In the genomic region with DNA sequence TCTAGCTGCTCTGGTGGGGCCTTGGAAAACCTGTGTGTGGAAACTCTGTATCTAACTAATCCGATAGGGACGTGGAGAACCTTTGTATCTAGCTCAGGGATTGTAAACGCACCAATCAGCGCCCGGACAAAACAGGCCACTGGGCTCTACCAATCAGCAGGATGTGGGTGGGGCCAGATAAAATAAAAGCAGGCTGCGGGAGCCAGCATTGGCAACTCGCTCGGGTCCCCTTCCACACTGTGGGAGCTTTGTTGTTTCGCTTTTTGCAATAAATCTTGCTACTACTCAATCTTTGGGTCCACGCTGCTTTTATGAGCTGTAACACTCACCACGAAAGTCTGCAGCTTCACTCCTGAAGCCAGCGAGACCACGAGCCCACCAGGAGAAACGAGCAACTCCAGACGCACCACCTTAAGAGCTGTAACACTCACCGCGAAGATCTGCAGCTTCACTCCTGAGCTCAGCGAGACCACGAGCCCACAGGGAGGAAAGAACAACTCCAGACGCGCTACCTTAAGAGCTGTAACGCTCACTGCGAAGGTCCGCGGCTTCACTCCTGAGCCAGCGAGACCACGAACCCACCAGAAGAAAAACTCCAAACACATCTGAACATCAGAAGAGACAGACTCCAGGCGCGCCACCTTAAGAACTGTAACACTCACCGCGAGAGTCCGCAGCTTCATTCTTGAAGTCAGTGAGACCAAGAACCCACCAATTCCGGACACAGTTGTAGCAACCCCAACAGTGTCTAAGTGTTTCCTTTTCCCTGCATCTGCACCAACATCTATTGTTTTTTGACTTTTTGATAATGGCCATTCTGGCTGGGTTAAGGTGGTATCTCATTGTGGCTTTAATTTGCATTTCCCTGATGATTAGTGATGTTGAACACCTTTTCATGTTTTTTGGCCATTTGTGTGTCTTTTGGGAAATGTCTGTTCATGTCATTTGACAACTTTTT, we compare ENCODE assay signal across 8 cellular contexts.
DNase-seq lines count a peak whose midpoint lies in the region; ATAC-seq and TF ChIP-seq lines count a peak whose summit lies in the region.
"Not testable (repeated sequence)": the region's sequence is repeated elsewhere in the genome, so short reads cannot be mapped to it uniquely, and the experiment has no call there.

No MANE protein-coding gene starts in this region.

- H3K27me3 ChIP-seq in CD8-positive, alpha-beta T cell (ENCODE audit: insufficient read depth, low read length); SJSA1 (replicated peaks); skeletal muscle tissue (ENCODE audit: control insufficient read depth in 3 of 3, insufficient read depth in 3 of 3, low read length in 3 of 3); tibial artery: not testable (repeated sequence)

- H3K27ac Mint-ChIP-seq in CD8-positive, alpha-beta T cell = peak overlapping the region; percentile 63
- peak overlapping the region; percentile 35 for H3K27ac Mint-ChIP-seq in activated naive CD8-positive, alpha-beta T cell treated with anti-CD3 and anti-CD28 coated beads, Interleukin-2, amount 50 U/mL, for 24 hours
- H3K27ac Mint-ChIP-seq in naive B cell = peak overlapping the region in 2 of 6 donors; percentile 59 to 61

- intact Hi-C loops in CD8-positive, alpha-beta T cell (cut with DNase I, micrococcal nuclease) = loop anchor here in 1 of 2 experiments (2.0 kb wide), 1 partner anchor 105 kb away; no protein-coding TSS in a partner anchor
- intact Hi-C loops in tibial artery (cut with DNase I; ENCODE audit: low total_unique reads) = not testable (repeated sequence)

- not testable (repeated sequence) for H3K36me3 ChIP-seq in CD8-positive, alpha-beta T cell (ENCODE audit: insufficient read depth, low read length); SJSA1; skeletal muscle tissue (ENCODE audit: control insufficient read depth in 3 of 3, insufficient read depth in 3 of 3, low read length in 3 of 3); tibial artery

- H3K27ac ChIP-seq in CD8-positive, alpha-beta T cell (ENCODE audit: low read depth, low read length); SJSA1; skeletal muscle tissue (ENCODE audit: low read depth, low read length); tibial artery: not testable (repeated sequence)

- CTCF ChIA-PET in CD8-positive, alpha-beta T cell (lab: Charles Lee) = interaction anchor here (1.0 kb wide), 1 partner anchor 41 kb away, joined by 4 read pairs; no protein-coding TSS in a partner anchor

- H3K4me1 Mint-ChIP-seq in CD8-positive, alpha-beta T cell (ENCODE audit: low read depth); naive B cell: not testable (repeated sequence)
- peaks cover 10% of the 10 kb centered on the region for H3K4me1 Mint-ChIP-seq in activated naive CD8-positive, alpha-beta T cell treated with anti-CD3 and anti-CD28 coated beads, Interleukin-2, amount 50 U/mL, for 24 hours

- DNase-seq in CD8-positive, alpha-beta T cell = peak in 6 of 7 experiments; percentile 4 to 62 (median 24)
- DNase-seq in SJSA1 (ENCODE audit: low read depth in 1 of 2, low spot score in 2 of 2) (peak; percentile 41 to 42), activated T-helper 1 cell treated with Interleukin-2 at 50 U/mL for 16 hours (ENCODE audit: low read depth) (peak; percentile 9)
- peak; percentile 17 for DNase-seq in activated CD4-positive, alpha-beta T cell treated with anti-CD3 and anti-CD28 coated beads, Interleukin-2, amount 50 U/mL, for 1 hour
- DNase-seq in activated naive CD8-positive, alpha-beta T cell treated with anti-CD3 and anti-CD28 coated beads, Interleukin-2, amount 50 U/mL, for 24 hours = peak; percentile 8
- DNase-seq in naive B cell, tibial artery: not testable (repeated sequence)

- TF ChIP-seq CTCF in CD8-positive, alpha-beta T cell (IDR thresholded peaks at IDR 0.05); tibial artery (IDR thresholded peaks at IDR 0.05): not testable (repeated sequence)

- not testable (repeated sequence) for ATAC-seq in CD8-positive, alpha-beta T cell; activated naive CD8-positive, alpha-beta T cell treated with anti-CD3 and anti-CD28 coated beads, Interleukin-2, amount 50 U/mL, for 24 hours; naive B cell (ENCODE audit: low read depth in 2 of 2)

- not testable (repeated sequence) for H3K36me3 Mint-ChIP-seq in CD8-positive, alpha-beta T cell; activated naive CD8-positive, alpha-beta T cell treated with anti-CD3 and anti-CD28 coated beads, Interleukin-2, amount 50 U/mL, for 24 hours (ENCODE audit: low read depth); naive B cell

- H3K4me1 ChIP-seq in CD8-positive, alpha-beta T cell (ENCODE audit: insufficient read depth, low read length); SJSA1 (replicated peaks); skeletal muscle tissue (ENCODE audit: control insufficient read depth in 3 of 3, insufficient read depth in 3 of 3, low read length in 3 of 3); tibial artery: not testable (repeated sequence)

- H3K4me3 Mint-ChIP-seq in CD8-positive, alpha-beta T cell = peak overlapping the region; percentile 85
- H3K4me3 Mint-ChIP-seq in activated naive CD8-positive, alpha-beta T cell treated with anti-CD3 and anti-CD28 coated beads, Interleukin-2, amount 50 U/mL, for 24 hours = peak overlapping the region; percentile 77
- peak overlapping the region in 6 of 8 donors; percentile 2 to 82 (median 47) for H3K4me3 Mint-ChIP-seq in naive B cell

- POLR2A ChIA-PET in CD8-positive, alpha-beta T cell (lab: Charles Lee) = not testable (repeated sequence)

- not testable (repeated sequence) for H3K27me3 Mint-ChIP-seq in CD8-positive, alpha-beta T cell (ENCODE audit: low read depth); activated naive CD8-positive, alpha-beta T cell treated with anti-CD3 and anti-CD28 coated beads, Interleukin-2, amount 50 U/mL, for 24 hours
- peaks cover 4 to 17% (median 15%) of the 10 kb centered on the region in 3 donors for H3K27me3 Mint-ChIP-seq in naive B cell

- not testable (repeated sequence) for H3K9me3 Mint-ChIP-seq in CD8-positive, alpha-beta T cell; activated naive CD8-positive, alpha-beta T cell treated with anti-CD3 and anti-CD28 coated beads, Interleukin-2, amount 50 U/mL, for 24 hours; naive B cell

- not testable (repeated sequence) for H3K9ac ChIP-seq in skeletal muscle tissue (ENCODE audit: low read depth in 1 of 3, low read length in 3 of 3)

- not testable (repeated sequence) for H3K9me3 ChIP-seq in CD8-positive, alpha-beta T cell (ENCODE audit: low read length); SJSA1 (replicated peaks); skeletal muscle tissue (ENCODE audit: control insufficient read depth in 3 of 3, low read length in 3 of 3); tibial artery

- peak overlapping the region; percentile 18 for H3K4me3 ChIP-seq in CD8-positive, alpha-beta T cell (ENCODE audit: low read depth, low read length)
- H3K4me3 ChIP-seq in SJSA1 = peak overlapping the region; percentile 32
- H3K4me3 ChIP-seq in skeletal muscle tissue (ENCODE audit: low read length in 3 of 3) = peak overlapping the region in 2 of 3 donors; percentile 30 to 42
- peak overlapping the region; percentile 9 to 10 for H3K4me3 ChIP-seq in tibial artery
